10 cellular contexts compared by ENCODE assay signal in genomic region chr18:44803019-44803650, GRCh38.
A peak's percentile ranks its signal among the peaks of the same experiment; 100 is the strongest.
DNase-seq lines count a peak whose midpoint lies in the region; ATAC-seq, FAIRE-seq and TF ChIP-seq lines count a peak whose summit lies in the region.
"Had no signal": no experiment of that assay in that cellular context is flagged by ENCODE, and none has a peak within 500 bp of the region (broad histone marks: within the 10 kb centered on the region; RNA-seq: fewer than 3 reads in every experiment).

No MANE protein-coding gene starts in this region.

- no peak overlapping the region for H3K4ac ChIP-seq in H1 (replicated peaks; ENCODE audit: insufficient read length, low read depth, low read length)

- no peak overlapping the region for H4K5ac ChIP-seq in H1 (ENCODE audit: insufficient read length, low read depth, low read length)

- WGBS in H1 (ENCODE audit: extremely low coverage in 1 of 2, insufficient coverage in 1 of 2, insufficient read length in 1 of 2, insufficient replicate concordance in 2 of 2, low coverage in 1 of 2, low lambda C conversion rate in 2 of 2, missing lambda C conversion rate in 1 of 2), 2 experiments: 84% methylated on average over 7 of the region's 7 CpGs; no CpG with 5 or more reads in 1 of the 2 experiments

- no peak overlapping the region for H4K91ac ChIP-seq in H1 (replicated peaks; ENCODE audit: insufficient read length, low read length)

- TF ChIP-seq EP300 in H1 (IDR thresholded peaks at IDR 0.05; ENCODE audit: borderline replicate concordance in 1 of 2, low read depth in 2 of 2, low read length in 2 of 2): no peak

- H2BK20ac ChIP-seq in H1 (ENCODE audit: low read length): no peak overlapping the region

- no peak overlapping the region for H2AK5ac ChIP-seq in H1 (ENCODE audit: low read depth, low read length)

- no peaks in the 10 kb centered on the region for H3K79me1 ChIP-seq in H1 (ENCODE audit: low read depth, low read length)

- H2BK5ac ChIP-seq in H1 (ENCODE audit: low read depth, low read length): no peak overlapping the region

- peak; percentile 36 for ATAC-seq in HG03571 (IDR thresholded peaks at IDR 0.05; ENCODE audit: unreplicated experiment)
- no peak for ATAC-seq in GM21381 (IDR thresholded peaks at IDR 0.05; ENCODE audit: unreplicated experiment)

- no peak overlapping the region for H3K27ac ChIP-seq in H1 (ENCODE audit: low read depth, low read length)
- H3K27ac ChIP-seq in muscle layer of colon (ENCODE audit: low read depth, low read length): peak overlapping the region; percentile 87

- no peak overlapping the region for H2BK12ac ChIP-seq in H1 (ENCODE audit: low read depth, low read length)

- H3K18ac ChIP-seq in H1 (ENCODE audit: extremely low read depth, low read length): no peak overlapping the region

- H3K23ac ChIP-seq in H1 (ENCODE audit: insufficient read length): no peak overlapping the region

- H3K79me2 ChIP-seq in H1 (ENCODE audit: control insufficient read depth in 1 of 2, insufficient read depth in 2 of 2, low read length in 2 of 2): no peaks in the 10 kb centered on the region

- DNase-seq in AG08395 (ENCODE audit: low spot score) (peak; percentile 30), H1 (ENCODE audit: low read depth in 1 of 2, low spot score in 2 of 2) (no peak), medulla oblongata (ENCODE audit: extremely low spot score) (no peak), NCI-H2107 treated with DMSO at 0.1 percent for 48 hours (lab: John Stamatoyannopoulos, UW; ENCODE audit: unreplicated experiment) (no peak)
- DNase-seq in activated CD4-positive, CD25-positive, alpha-beta regulatory T cell (lab: John Stamatoyannopoulos, UW): no peak
- DNase-seq: CD8-positive, alpha-beta memory T cell; HCEC 1CT had no signal

- TF ChIP-seq POLR2A in H1 (IDR thresholded peaks at IDR 0.05; ENCODE audit: control extremely low read depth in 1 of 2, low read depth in 2 of 2, low read length in 2 of 2): no peak

- no peak overlapping the region for H2BK120ac ChIP-seq in H1 (replicated peaks; ENCODE audit: low read depth, low read length)

- H3K4me1 ChIP-seq in H1 (replicated peaks in 1 of 4; ENCODE audit: control insufficient read depth in 3 of 4, insufficient read depth in 4 of 4, low read length in 3 of 4): peaks cover 0 to 10% (median 2%) of the 10 kb centered on the region in 4 experiments; a peak in 2 of 7 replicates
- peaks cover 60% of the 10 kb centered on the region for H3K4me1 ChIP-seq in muscle layer of colon (ENCODE audit: insufficient read depth, low read length)

- peaks cover 0 to 3% (median 0%) of the 10 kb centered on the region in 4 experiments; a peak in 1 of 8 replicates for H3K36me3 ChIP-seq in H1 (ENCODE audit: control insufficient read depth in 2 of 4, insufficient read depth in 4 of 4, low read length in 3 of 4)
- no peaks in the 10 kb centered on the region for H3K36me3 ChIP-seq in muscle layer of colon (ENCODE audit: insufficient read depth, low read length)

- FAIRE-seq in H1 (lab: Jason Lieb, UNC): peak; percentile 39

- H3K9me3 ChIP-seq in H1 (ENCODE audit: insufficient read depth in 2 of 2, low read depth in 1 of 2, low read length in 1 of 2): no peaks in the 10 kb centered on the region
- no peaks in the 10 kb centered on the region for H3K9me3 ChIP-seq in muscle layer of colon (ENCODE audit: low read length)

- CTCF ChIA-PET in H1 (lab: Charles Lee; ENCODE audit: partially characterized antibody): interaction anchor here (1.3 kb wide), 1 partner anchor 33 kb away, joined by 5 read pairs; no protein-coding TSS in a partner anchor

- no peaks in the 10 kb centered on the region for H3K23me2 ChIP-seq in H1 (ENCODE audit: low read depth, low read length)

- TF ChIP-seq RAD21 in H1 (IDR thresholded peaks at IDR 0.05 in 1 of 2, conservative IDR thresholded peaks at IDR 0.05 in 1 of 2; ENCODE audit: low read depth in 2 of 2, low read length in 2 of 2): no peak

- no peak overlapping the region for H2AFZ ChIP-seq in H1 (ENCODE audit: low read length)

- POLR2A ChIA-PET in H1 (lab: Charles Lee; ENCODE audit: partially characterized antibody): no interaction called here

- no peak overlapping the region for H3K56ac ChIP-seq in H1 (replicated peaks; ENCODE audit: insufficient read length, low read depth, low read length)

- no peak overlapping the region for H4K8ac ChIP-seq in H1 (ENCODE audit: extremely low read depth, insufficient read depth, low read length)

- no peak for TF ChIP-seq CTCF in H1 (IDR thresholded peaks at IDR 0.05; ENCODE audit: control extremely low read depth in 1 of 3, insufficient read depth in 1 of 3, low read depth in 1 of 3, low read length in 3 of 3)

- no peak overlapping the region for H2BK15ac ChIP-seq in H1 (ENCODE audit: low read length)

- no peak overlapping the region for H3K9ac ChIP-seq in H1 (replicated peaks in 1 of 4; ENCODE audit: extremely low read depth in 1 of 4, low read depth in 3 of 4, low read length in 3 of 4)
- H3K9ac ChIP-seq in muscle layer of colon (ENCODE audit: low read length): peak overlapping the region; percentile 40

- no peaks in the 10 kb centered on the region for H4K20me1 ChIP-seq in H1 (replicated peaks in 1 of 2; ENCODE audit: control insufficient read depth in 1 of 2, insufficient read depth in 2 of 2, low read length in 2 of 2)

- H3K27me3 ChIP-seq in H1 (replicated peaks in 1 of 4; ENCODE audit: control insufficient read depth in 3 of 4, extremely low read depth in 1 of 4, insufficient read depth in 3 of 4, low read length in 3 of 4): no peaks in the 10 kb centered on the region
- H3K27me3 ChIP-seq in muscle layer of colon (ENCODE audit: control insufficient read depth in 1 of 2, insufficient read depth in 2 of 2, low read length in 2 of 2): no peaks in the 10 kb centered on the region

- no peak overlapping the region for H3K4me3 ChIP-seq in H1 (ENCODE audit: extremely low read depth in 1 of 4, insufficient read depth in 2 of 4, low read depth in 3 of 4, low read length in 4 of 4)
- H3K4me3 ChIP-seq in muscle layer of colon (ENCODE audit: low read depth in 1 of 2, low read length in 2 of 2): no peak overlapping the region

- no peak overlapping the region for H3K4me2 ChIP-seq in H1 (ENCODE audit: insufficient read depth in 1 of 2, low read depth in 2 of 2, low read length in 2 of 2)

- no peak overlapping the region for H3K14ac ChIP-seq in H1 (ENCODE audit: insufficient read length)

TF ChIP-seq in H1, 55 proteins besides CTCF, POLR2A, EP300 and RAD21:
- TF ChIP-seq SRF (IDR thresholded peaks at IDR 0.05; ENCODE audit: low read depth, low read length): peak; percentile 92
- no peak for TF ChIP-seq PHF8 (conservative IDR thresholded peaks at IDR 0.05; ENCODE audit: low read depth, low read length)
